ENCODE assay signal across 25 cellular contexts in the genomic region with DNA sequence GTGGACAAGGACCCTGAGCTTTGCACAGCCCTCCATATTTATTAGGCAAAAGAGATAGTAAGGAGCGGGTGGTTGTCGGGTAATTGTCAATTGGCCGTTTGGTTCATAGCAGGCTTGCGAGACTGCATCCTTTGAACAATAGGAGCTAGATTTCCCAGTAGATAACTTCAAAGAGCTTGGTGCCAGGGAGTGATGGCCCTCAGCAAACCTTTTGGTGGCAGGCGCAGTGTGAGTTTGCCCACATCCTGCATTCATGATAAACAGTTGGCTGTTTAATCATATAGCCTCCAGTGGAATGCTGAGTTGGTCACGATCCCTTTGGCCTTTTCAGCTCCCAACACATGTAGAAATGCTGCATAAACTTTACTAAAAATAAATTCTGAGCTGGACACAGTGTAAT.
"Had no signal": no experiment of that assay in that cellular context is flagged by ENCODE, and none has a peak within 500 bp of the region (broad histone marks: within the 10 kb centered on the region; RNA-seq: fewer than 3 reads in every experiment).

No MANE protein-coding gene starts in this region.

- H3K4me2 ChIP-seq: PC-9 had no signal

- H3K27ac ChIP-seq: PC-9, SK-N-MC had no signal

- H2AFZ ChIP-seq: PC-9 had no signal

- H3K4me3 ChIP-seq: PC-9, SK-N-MC had no signal

- ATAC-seq: activated CD8-positive, alpha-beta memory T cell treated with anti-CD3 and anti-CD28 coated beads, Interleukin-2, amount 10 ng/mL, durations not matched to agents 7 days and 5 days; activated naive CD8-positive, alpha-beta T cell treated with anti-CD3 and anti-CD28 coated beads, Interleukin-2, amount 50 U/mL, for 24 hours had no signal

- DNase-seq: activated CD4-positive, alpha-beta T cell treated with anti-CD3 and anti-CD28 coated beads, Interleukin-2, amount 10 ng/mL, durations not matched to agents 24 days and 14 days; activated CD4-positive, alpha-beta T cell treated with anti-CD3 and anti-CD28 coated beads, Interleukin-2, amount 50 U/mL, for 48 hours; activated CD8-positive, alpha-beta memory T cell treated with anti-CD3 and anti-CD28 coated beads for 24 hours; activated CD8-positive, alpha-beta memory T cell treated with anti-CD3 and anti-CD28 coated beads, Interleukin-2, amount 10 ng/mL, durations not matched to agents 7 days and 5 days; activated CD8-positive, alpha-beta memory T cell treated with anti-CD3 and anti-CD28 coated beads, Interleukin-2, amount 50 U/mL, for 48 hours; activated effector memory CD4-positive, alpha-beta T cell treated with Interleukin-2 at 50 U/mL for 16 hours; activated naive CD4-positive, alpha-beta T cell treated with anti-CD3 and anti-CD28 coated beads, Interleukin-2, amount 10 ng/mL, durations not matched to agents 7 days and 5 days; activated naive CD8-positive, alpha-beta T cell treated with anti-CD3 and anti-CD28 coated beads, Interleukin-2, amount 50 U/mL, for 24 hours; activated T-cell treated with anti-CD3 and anti-CD28 coated beads, Interleukin-2, amount 50 U/mL, for 48 hours; anterior cingulate cortex; caudate nucleus; cerebellar nuclear complex; NCI-H1048; NCI-H1105 treated with DMSO at 0.1 percent for 48 hours; NCI-H1436; NCI-H1694; NCI-H2029; NCI-H2171; NCI-H510A; NCI-H526; NCI-H748 treated with DMSO at 0.1 percent for 48 hours; NK-92 treated with Interleukin-12 subunit alpha and Interleukin-12 subunit beta, amount 100 ng/mL, for 24 hours; PC-9; Right ventricle myocardium superior had no signal
